In the genomic region with DNA sequence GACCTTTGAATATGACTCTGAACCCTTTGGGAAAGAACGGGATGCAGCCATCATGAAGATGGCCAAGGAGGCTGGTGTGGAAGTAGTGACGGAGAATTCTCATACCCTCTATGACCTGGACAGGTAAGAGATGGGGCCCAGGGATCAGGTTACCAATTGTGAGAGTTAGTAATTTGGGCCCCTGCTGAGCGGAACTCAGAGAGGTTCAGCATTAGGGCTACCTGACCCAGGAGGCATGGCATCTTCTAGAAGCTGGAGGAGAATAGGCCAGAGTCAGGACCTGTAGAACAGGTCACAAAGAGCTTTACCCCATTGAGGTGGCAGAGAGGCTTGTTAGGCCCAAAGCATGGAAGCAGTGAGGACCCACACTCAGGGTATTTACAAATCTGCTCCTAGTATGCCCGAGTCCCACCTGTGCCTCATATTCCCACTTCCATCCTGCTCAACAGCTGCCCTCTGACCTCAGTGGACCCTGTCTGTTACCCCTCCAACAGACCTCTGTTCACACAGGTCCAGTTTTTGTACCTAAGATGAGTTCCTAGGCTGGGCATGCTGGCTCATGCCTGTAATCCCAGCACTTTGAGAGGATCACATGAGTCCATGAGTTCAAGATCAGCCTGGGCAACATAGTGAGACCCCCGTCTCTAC, we compare ENCODE assay signal across 12 cellular contexts. TPM values are rescaled to one million over a fixed set of nuclear protein-coding genes. Genes with fewer than 3 reads are reported as not detected.
DNase-seq lines count a peak whose midpoint lies in the region; ATAC-seq and TF ChIP-seq lines count a peak whose summit lies in the region.
"Had no signal": no experiment of that assay in that cellular context is flagged by ENCODE, and none has a peak within 500 bp of the region (broad histone marks: within the 10 kb centered on the region; RNA-seq: fewer than 3 reads in every experiment).

No MANE protein-coding gene starts in this region.

- H3K27me3 ChIP-seq in left ventricle myocardium inferior (ENCODE audit: low read depth) (no peaks in the 10 kb centered on the region), hepatocyte (no peaks in the 10 kb centered on the region)

- peaks cover 89% of the 10 kb centered on the region for H3K4me1 ChIP-seq in left ventricle myocardium inferior
- H3K4me1 ChIP-seq in hepatocyte (ENCODE audit: insufficient read depth) = peaks cover 21% of the 10 kb centered on the region
- peaks cover under 1% of the 10 kb centered on the region for H3K4me1 ChIP-seq in OCI-LY7 (ENCODE audit: insufficient read depth, low read length, poor library complexity, severe bottlenecking)

- intact Hi-C loops in left ventricle myocardium inferior (cut with micrococcal nuclease) = no loop called here
- intact Hi-C loops in left ventricle myocardium superior (cut with micrococcal nuclease) = no loop called here
- intact Hi-C loops in OCI-LY7 (cut with micrococcal nuclease; ENCODE audit: unreplicated experiment) = no loop called here
- intact Hi-C loops in posterior vena cava (cut with DNase I) = no loop called here

- 96% methylated on average over 5 of the region's 5 CpGs for whole genome bisulfite sequencing in hepatocyte (ENCODE audit: low lambda C conversion rate, missing lambda C conversion rate)

- no TSS peak for BruUV-seq in OCI-LY7 (replicated peaks; lab: Mats Ljungman, UMichigan)

- H3K79me2 ChIP-seq in hepatocyte (peaks cover 38% of the 10 kb centered on the region), OCI-LY7 (ENCODE audit: insufficient read depth, low read depth, low read length) (peaks cover 13% of the 10 kb centered on the region; the same call in 1 of the 2 replicates)

- H3K27ac ChIP-seq in left ventricle myocardium inferior (replicated peaks) (peak overlapping the region; percentile 99), hepatocyte (peak overlapping the region; percentile 79), OCI-LY7 (ENCODE audit: low read depth, low read length, poor library complexity, severe bottlenecking) (no peak overlapping the region)

- H3K36me3 ChIP-seq in left ventricle myocardium inferior (peaks cover 57% of the 10 kb centered on the region), hepatocyte (replicated peaks; ENCODE audit: insufficient read depth, low read depth) (peaks cover 4% of the 10 kb centered on the region), OCI-LY7 (ENCODE audit: insufficient read depth, low read length) (peaks cover 76% of the 10 kb centered on the region)

- DNase-seq in left ventricle myocardium inferior (no peak), left ventricle myocardium superior (no peak), hepatocyte (ENCODE audit: low spot score) (no peak), retina (peak; percentile 7), OCI-LY7 (ENCODE audit: low spot score) (no peak), posterior vena cava (ENCODE audit: low spot score) (no peak), NCI-H510A treated with DMSO at 0.1 percent for 48 hours (lab: John Stamatoyannopoulos, UW) (no peak), A172 (ENCODE audit: low spot score) (no peak)
- DNase-seq: activated naive CD4-positive, alpha-beta T cell treated with anti-CD3 and anti-CD28 coated beads, Interleukin-2, amount 50 U/mL, for 16 hours; effector memory CD4-positive, alpha-beta T cell; Karpas-422 had no signal

- POLR2A ChIA-PET in OCI-LY7 (lab: Charles Lee) = interaction anchor here (0.8 to 2.5 kb wide), 3 partner anchors 8 to 356 kb away, joined by 3 to 13 read pairs (median 4); no protein-coding TSS in a partner anchor

- no peak for TF ChIP-seq CTCF in left ventricle myocardium inferior (IDR thresholded peaks at IDR 0.05; ENCODE audit: borderline replicate concordance)
- TF ChIP-seq CTCF in hepatocyte (IDR thresholded peaks at IDR 0.05; ENCODE audit: poor library complexity) = no peak
- no peak for TF ChIP-seq CTCF in OCI-LY7 (conservative IDR thresholded peaks at IDR 0.05; ENCODE audit: low read length)

- H3K4me2 ChIP-seq in hepatocyte (peak overlapping the region; percentile 55), OCI-LY7 (ENCODE audit: low read length) (no peak overlapping the region)

- H2AFZ ChIP-seq in hepatocyte = no peak overlapping the region
- no peak overlapping the region for H2AFZ ChIP-seq in OCI-LY7 (ENCODE audit: low read length)

- H3K9me3 ChIP-seq in left ventricle myocardium inferior (replicated peaks) (no peaks in the 10 kb centered on the region), hepatocyte (ENCODE audit: low read depth) (no peaks in the 10 kb centered on the region), OCI-LY7 (ENCODE audit: low read length) (no peaks in the 10 kb centered on the region)
- H3K9me3 ChIP-seq: mucosa of descending colon had no signal

- H4K20me1 ChIP-seq in hepatocyte (ENCODE audit: insufficient read depth, poor library complexity, severe bottlenecking) (peaks cover 23% of the 10 kb centered on the region), OCI-LY7 (ENCODE audit: insufficient read depth, low read length) (0 out of 2 replicates have a peak, but pooled peaks cover 2% of the 10 kb centered on the region)

- H3K9me2 ChIP-seq in hepatocyte (replicated peaks; ENCODE audit: insufficient read depth) = no peaks in the 10 kb centered on the region
- H3K9me2 ChIP-seq in OCI-LY7 (ENCODE audit: insufficient read depth, low read length) = no peaks in the 10 kb centered on the region

- CTCF ChIA-PET in OCI-LY7 (lab: Charles Lee; ENCODE audit: unreplicated experiment) = no interaction called here

- peak overlapping the region; percentile 37 for H3K4me3 ChIP-seq in left ventricle myocardium inferior
- H3K4me3 ChIP-seq in hepatocyte = no peak overlapping the region
- H3K4me3 ChIP-seq in OCI-LY7 (ENCODE audit: low read depth, low read length, poor library complexity, severe bottlenecking) = no peak overlapping the region
- H3K4me3 ChIP-seq: mucosa of descending colon had no signal

- no peak for ATAC-seq in left ventricle myocardium superior

RNA-seq across cellular contexts. Expression of a gene that starts 11.6 kb away (rescaled TPM):
- total RNA-seq in left ventricle myocardium inferior (62.2 TPM), left ventricle myocardium superior (90.1 TPM), hepatocyte (21.3 and 27.6 TPM in 2 replicates), OCI-LY7 (2022) (24.6 and 27.2 TPM in 2 replicates), posterior vena cava (10 to 100 TPM; 32.2 to 49.5 TPM)
- 23.8 and 25.5 TPM in 2 replicates for polyA plus RNA-seq in hepatocyte
- 19.2 and 24.5 TPM in 2 replicates for total RNA-seq in OCI-LY7 (2014; rRNA removed; shearing (Covaris generic))
- total RNA-seq in A172 (2014; rRNA removed; shearing (Covaris generic)) = 7.4 and 8.1 TPM in 2 replicates

RNA-seq across cellular contexts. Expression of a gene that starts 26.6 kb away (rescaled TPM):
- total RNA-seq in left ventricle myocardium inferior (4.6 TPM), left ventricle myocardium superior (4.4 TPM), hepatocyte (5.2 and 7.6 TPM in 2 replicates), OCI-LY7 (2022) (1.5 and 2.2 TPM in 2 replicates), posterior vena cava (10 to 100 TPM in 1 of 2 donors, 1 to 10 TPM in 1; 8.5 to 10.9 TPM)
- 7.2 and 8.3 TPM in 2 replicates for polyA plus RNA-seq in hepatocyte
- 2.2 and 2.9 TPM in 2 replicates for total RNA-seq in OCI-LY7 (2014; rRNA removed; shearing (Covaris generic))
- total RNA-seq in A172 (2014; rRNA removed; shearing (Covaris generic)) = 24.0 and 24.2 TPM in 2 replicates

RNA-seq across cellular contexts. Expression of a gene that starts 48.2 kb away (rescaled TPM):
- total RNA-seq in left ventricle myocardium inferior = not detected
- total RNA-seq in left ventricle myocardium superior = 0.52 TPM
- total RNA-seq in hepatocyte = not detected in 2 replicates
- 0.21 TPM in 1 of 2 replicates, not detected in the other for polyA plus RNA-seq in hepatocyte
- total RNA-seq in OCI-LY7 (2014; rRNA removed; shearing (Covaris generic)) = 2.4 and 3.3 TPM in 2 replicates
- total RNA-seq in OCI-LY7 (2022) = 3.7 and 4.3 TPM in 2 replicates
- under 1 TPM in 1 of 2 donors, not detected in 1; 0.57 TPM for total RNA-seq in posterior vena cava
- total RNA-seq in A172 (2014; rRNA removed; shearing (Covaris generic)) = 0.24 and 0.26 TPM in 2 replicates

RNA-seq across cellular contexts. Expression of a gene that starts 53.9 kb away (rescaled TPM):
- total RNA-seq in left ventricle myocardium inferior (5.7 TPM), left ventricle myocardium superior (5.1 TPM), hepatocyte (11.1 and 12.7 TPM in 2 replicates), OCI-LY7 (2022) (7.9 and 9.2 TPM in 2 replicates), posterior vena cava (10 to 100 TPM; 13.4 to 13.6 TPM)
- 22.1 and 25.0 TPM in 2 replicates for polyA plus RNA-seq in hepatocyte
- 2.1 and 3.3 TPM in 2 replicates for total RNA-seq in OCI-LY7 (2014; rRNA removed; shearing (Covaris generic))
- 5.4 and 11.2 TPM in 2 replicates for total RNA-seq in A172 (2014; rRNA removed; shearing (Covaris generic))

RNA-seq across cellular contexts. Expression of a gene that starts 58.8 kb away (rescaled TPM):
- 10.9 TPM for total RNA-seq in left ventricle myocardium inferior
- 8.6 TPM for total RNA-seq in left ventricle myocardium superior
- total RNA-seq in hepatocyte = 20.3 and 28.0 TPM in 2 replicates
- polyA plus RNA-seq in hepatocyte = 32.8 and 37.3 TPM in 2 replicates
- 41.0 TPM in 2 replicates for total RNA-seq in OCI-LY7 (2014; rRNA removed; shearing (Covaris generic))
- 42.1 and 43.9 TPM in 2 replicates for total RNA-seq in OCI-LY7 (2022)
- 10 to 100 TPM; 13.3 to 18.8 TPM for total RNA-seq in posterior vena cava
- 37.7 and 48.0 TPM in 2 replicates for total RNA-seq in A172 (2014; rRNA removed; shearing (Covaris generic))
